Comparison of ENCODE assay signal across 8 cellular contexts in genomic region chr1:21174638-21175323, GRCh38. TPM values are rescaled to one million over a fixed set of nuclear protein-coding genes. Genes with fewer than 3 reads are reported as not detected.
DNase-seq lines count a peak whose midpoint lies in the region; ATAC-seq lines count a peak whose summit lies in the region.

No MANE protein-coding gene starts in this region.

- H3K36me3 Mint-ChIP-seq in activated CD8-positive, alpha-beta memory T cell treated with anti-CD3 and anti-CD28 coated beads, Interleukin-2, amount 10 ng/mL, durations not matched to agents 7 days and 5 days = peaks cover 30% of the 10 kb centered on the region
- peaks cover 4% of the 10 kb centered on the region for H3K36me3 Mint-ChIP-seq in activated naive CD8-positive, alpha-beta T cell

- H3K4me3 ChIP-seq in iPS-20b (ENCODE audit: low read length) = peak overlapping the region; percentile 78

- no peaks in the 10 kb centered on the region for H3K9me3 Mint-ChIP-seq in activated CD8-positive, alpha-beta memory T cell treated with anti-CD3 and anti-CD28 coated beads, Interleukin-2, amount 10 ng/mL, durations not matched to agents 7 days and 5 days (ENCODE audit: low read depth)
- no peaks in the 10 kb centered on the region for H3K9me3 Mint-ChIP-seq in activated naive CD8-positive, alpha-beta T cell (ENCODE audit: low read depth)
- H3K9me3 Mint-ChIP-seq in stimulated activated naive CD8-positive, alpha-beta T cell treated with anti-CD3 and anti-CD28 coated beads, Interleukin-15, amount 100 ng/mL, for 72 hours = no peaks in the 10 kb centered on the region

- CTCF ChIA-PET in activated CD8-positive, alpha-beta memory T cell treated with anti-CD3 and anti-CD28 coated beads, Interleukin-2, amount 10 ng/mL, durations not matched to agents 7 days and 5 days (lab: Charles Lee) = interaction anchor here (0.8 to 1.3 kb wide), 3 partner anchors 21 to 478 kb away, joined by 3 to 4 read pairs (median 4); no protein-coding TSS in a partner anchor

- H3K9ac ChIP-seq in iPS-20b (ENCODE audit: low read depth, low read length) = peak overlapping the region; percentile 84

- no peak overlapping the region for H3K27ac ChIP-seq in iPS-20b (ENCODE audit: low read length)

- H3K4me1 Mint-ChIP-seq in activated CD8-positive, alpha-beta memory T cell treated with anti-CD3 and anti-CD28 coated beads, Interleukin-2, amount 10 ng/mL, durations not matched to agents 7 days and 5 days = peaks cover 38% of the 10 kb centered on the region
- H3K4me1 Mint-ChIP-seq in activated naive CD8-positive, alpha-beta T cell (ENCODE audit: low read depth) = peaks cover 26% of the 10 kb centered on the region
- H3K4me1 Mint-ChIP-seq in stimulated activated naive CD8-positive, alpha-beta T cell treated with anti-CD3 and anti-CD28 coated beads, Interleukin-15, amount 100 ng/mL, for 72 hours = peaks cover 24% of the 10 kb centered on the region

- peaks cover 12% of the 10 kb centered on the region; the same call in 1 of the 2 replicates for H3K27me3 ChIP-seq in iPS-20b (ENCODE audit: insufficient read depth, low read length)

- ATAC-seq in activated CD8-positive, alpha-beta memory T cell treated with anti-CD3 and anti-CD28 coated beads, Interleukin-2, amount 10 ng/mL, durations not matched to agents 7 days and 5 days = no peak
- ATAC-seq in stimulated activated naive CD8-positive, alpha-beta T cell treated with anti-CD3 and anti-CD28 coated beads, Interleukin-15, amount 100 ng/mL, for 72 hours = no peak
- no peak for ATAC-seq in HG02870 (IDR thresholded peaks at IDR 0.05; ENCODE audit: unreplicated experiment)
- ATAC-seq in GM18519 (IDR thresholded peaks at IDR 0.05; ENCODE audit: low FRiP score, unreplicated experiment) = no peak

- peak overlapping the region; percentile 81 for H3K4me3 Mint-ChIP-seq in activated CD8-positive, alpha-beta memory T cell treated with anti-CD3 and anti-CD28 coated beads, Interleukin-2, amount 10 ng/mL, durations not matched to agents 7 days and 5 days
- H3K4me3 Mint-ChIP-seq in activated naive CD8-positive, alpha-beta T cell = peak overlapping the region; percentile 87
- H3K4me3 Mint-ChIP-seq in stimulated activated naive CD8-positive, alpha-beta T cell treated with anti-CD3 and anti-CD28 coated beads, Interleukin-15, amount 100 ng/mL, for 72 hours = peak overlapping the region; percentile 87 to 97

- peaks cover 9% of the 10 kb centered on the region for H3K4me1 ChIP-seq in iPS-20b (ENCODE audit: insufficient read depth, low read length)

- no peak for DNase-seq in activated CD8-positive, alpha-beta memory T cell treated with anti-CD3 and anti-CD28 coated beads, Interleukin-2, amount 10 ng/mL, durations not matched to agents 7 days and 5 days
- no peak for DNase-seq in activated CD8-positive, alpha-beta memory T cell treated with anti-CD3 and anti-CD28 coated beads, Interleukin-2, amount 50 U/mL, for 4 hours
- DNase-seq in stimulated activated naive CD8-positive, alpha-beta T cell treated with anti-CD3 and anti-CD28 coated beads, Interleukin-15, amount 100 ng/mL, for 72 hours = no peak
- DNase-seq in NCI-H2107 (lab: John Stamatoyannopoulos, UW) = no peak

- peak overlapping the region; percentile 86 for H3K27ac Mint-ChIP-seq in activated CD8-positive, alpha-beta memory T cell treated with anti-CD3 and anti-CD28 coated beads, Interleukin-2, amount 10 ng/mL, durations not matched to agents 7 days and 5 days
- H3K27ac Mint-ChIP-seq in activated naive CD8-positive, alpha-beta T cell = peak overlapping the region; percentile 87
- H3K27ac Mint-ChIP-seq in stimulated activated naive CD8-positive, alpha-beta T cell treated with anti-CD3 and anti-CD28 coated beads, Interleukin-15, amount 100 ng/mL, for 72 hours = peak overlapping the region; percentile 99

- no peaks in the 10 kb centered on the region for H3K27me3 Mint-ChIP-seq in activated CD8-positive, alpha-beta memory T cell treated with anti-CD3 and anti-CD28 coated beads, Interleukin-2, amount 10 ng/mL, durations not matched to agents 7 days and 5 days
- H3K27me3 Mint-ChIP-seq in activated naive CD8-positive, alpha-beta T cell = no peaks in the 10 kb centered on the region
- no peaks in the 10 kb centered on the region for H3K27me3 Mint-ChIP-seq in stimulated activated naive CD8-positive, alpha-beta T cell treated with anti-CD3 and anti-CD28 coated beads, Interleukin-15, amount 100 ng/mL, for 72 hours

- H3K9me3 ChIP-seq in iPS-20b (ENCODE audit: insufficient read depth, low read depth, low read length) = no peaks in the 10 kb centered on the region

- peaks cover 24% of the 10 kb centered on the region for H3K36me3 ChIP-seq in iPS-20b (ENCODE audit: insufficient read depth, low read depth, low read length)

RNA-seq across cellular contexts. Expression of gene EIF4G3, which starts 1.9 kb away (rescaled TPM):
- 10 to 100 TPM; 56.7 to 64.3 TPM for total RNA-seq in activated CD8-positive, alpha-beta memory T cell treated with anti-CD3 and anti-CD28 coated beads, Interleukin-2, amount 10 ng/mL, durations not matched to agents 7 days and 5 days
